ENCODE assay signal across 1 cellular context in the genomic region with DNA sequence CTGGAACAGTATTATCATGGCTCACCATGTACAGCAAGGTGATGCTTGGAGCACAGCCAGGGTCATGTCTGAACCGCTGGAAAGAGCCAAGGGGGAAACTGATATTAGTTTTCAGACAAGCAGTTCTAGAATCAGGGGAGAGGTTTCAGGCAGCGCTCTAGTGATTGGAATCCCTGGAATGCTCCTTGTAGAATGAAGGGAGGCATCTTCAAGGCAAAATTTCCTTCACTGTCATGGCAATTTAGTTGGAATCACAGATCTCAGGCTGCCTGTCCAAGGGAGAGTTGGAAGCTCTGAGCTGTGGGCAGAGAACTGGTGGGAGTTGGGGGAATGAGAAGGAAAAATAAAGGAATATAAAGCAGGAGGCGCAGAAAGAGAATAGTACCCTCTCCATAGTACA.
TF ChIP-seq lines count a peak whose summit lies in the region.

No MANE protein-coding gene starts in this region.

TF ChIP-seq in GM23338, 12 proteins besides CTCF, POLR2A, EP300 and RAD21:
- TF ChIP-seq, protein P1, sequence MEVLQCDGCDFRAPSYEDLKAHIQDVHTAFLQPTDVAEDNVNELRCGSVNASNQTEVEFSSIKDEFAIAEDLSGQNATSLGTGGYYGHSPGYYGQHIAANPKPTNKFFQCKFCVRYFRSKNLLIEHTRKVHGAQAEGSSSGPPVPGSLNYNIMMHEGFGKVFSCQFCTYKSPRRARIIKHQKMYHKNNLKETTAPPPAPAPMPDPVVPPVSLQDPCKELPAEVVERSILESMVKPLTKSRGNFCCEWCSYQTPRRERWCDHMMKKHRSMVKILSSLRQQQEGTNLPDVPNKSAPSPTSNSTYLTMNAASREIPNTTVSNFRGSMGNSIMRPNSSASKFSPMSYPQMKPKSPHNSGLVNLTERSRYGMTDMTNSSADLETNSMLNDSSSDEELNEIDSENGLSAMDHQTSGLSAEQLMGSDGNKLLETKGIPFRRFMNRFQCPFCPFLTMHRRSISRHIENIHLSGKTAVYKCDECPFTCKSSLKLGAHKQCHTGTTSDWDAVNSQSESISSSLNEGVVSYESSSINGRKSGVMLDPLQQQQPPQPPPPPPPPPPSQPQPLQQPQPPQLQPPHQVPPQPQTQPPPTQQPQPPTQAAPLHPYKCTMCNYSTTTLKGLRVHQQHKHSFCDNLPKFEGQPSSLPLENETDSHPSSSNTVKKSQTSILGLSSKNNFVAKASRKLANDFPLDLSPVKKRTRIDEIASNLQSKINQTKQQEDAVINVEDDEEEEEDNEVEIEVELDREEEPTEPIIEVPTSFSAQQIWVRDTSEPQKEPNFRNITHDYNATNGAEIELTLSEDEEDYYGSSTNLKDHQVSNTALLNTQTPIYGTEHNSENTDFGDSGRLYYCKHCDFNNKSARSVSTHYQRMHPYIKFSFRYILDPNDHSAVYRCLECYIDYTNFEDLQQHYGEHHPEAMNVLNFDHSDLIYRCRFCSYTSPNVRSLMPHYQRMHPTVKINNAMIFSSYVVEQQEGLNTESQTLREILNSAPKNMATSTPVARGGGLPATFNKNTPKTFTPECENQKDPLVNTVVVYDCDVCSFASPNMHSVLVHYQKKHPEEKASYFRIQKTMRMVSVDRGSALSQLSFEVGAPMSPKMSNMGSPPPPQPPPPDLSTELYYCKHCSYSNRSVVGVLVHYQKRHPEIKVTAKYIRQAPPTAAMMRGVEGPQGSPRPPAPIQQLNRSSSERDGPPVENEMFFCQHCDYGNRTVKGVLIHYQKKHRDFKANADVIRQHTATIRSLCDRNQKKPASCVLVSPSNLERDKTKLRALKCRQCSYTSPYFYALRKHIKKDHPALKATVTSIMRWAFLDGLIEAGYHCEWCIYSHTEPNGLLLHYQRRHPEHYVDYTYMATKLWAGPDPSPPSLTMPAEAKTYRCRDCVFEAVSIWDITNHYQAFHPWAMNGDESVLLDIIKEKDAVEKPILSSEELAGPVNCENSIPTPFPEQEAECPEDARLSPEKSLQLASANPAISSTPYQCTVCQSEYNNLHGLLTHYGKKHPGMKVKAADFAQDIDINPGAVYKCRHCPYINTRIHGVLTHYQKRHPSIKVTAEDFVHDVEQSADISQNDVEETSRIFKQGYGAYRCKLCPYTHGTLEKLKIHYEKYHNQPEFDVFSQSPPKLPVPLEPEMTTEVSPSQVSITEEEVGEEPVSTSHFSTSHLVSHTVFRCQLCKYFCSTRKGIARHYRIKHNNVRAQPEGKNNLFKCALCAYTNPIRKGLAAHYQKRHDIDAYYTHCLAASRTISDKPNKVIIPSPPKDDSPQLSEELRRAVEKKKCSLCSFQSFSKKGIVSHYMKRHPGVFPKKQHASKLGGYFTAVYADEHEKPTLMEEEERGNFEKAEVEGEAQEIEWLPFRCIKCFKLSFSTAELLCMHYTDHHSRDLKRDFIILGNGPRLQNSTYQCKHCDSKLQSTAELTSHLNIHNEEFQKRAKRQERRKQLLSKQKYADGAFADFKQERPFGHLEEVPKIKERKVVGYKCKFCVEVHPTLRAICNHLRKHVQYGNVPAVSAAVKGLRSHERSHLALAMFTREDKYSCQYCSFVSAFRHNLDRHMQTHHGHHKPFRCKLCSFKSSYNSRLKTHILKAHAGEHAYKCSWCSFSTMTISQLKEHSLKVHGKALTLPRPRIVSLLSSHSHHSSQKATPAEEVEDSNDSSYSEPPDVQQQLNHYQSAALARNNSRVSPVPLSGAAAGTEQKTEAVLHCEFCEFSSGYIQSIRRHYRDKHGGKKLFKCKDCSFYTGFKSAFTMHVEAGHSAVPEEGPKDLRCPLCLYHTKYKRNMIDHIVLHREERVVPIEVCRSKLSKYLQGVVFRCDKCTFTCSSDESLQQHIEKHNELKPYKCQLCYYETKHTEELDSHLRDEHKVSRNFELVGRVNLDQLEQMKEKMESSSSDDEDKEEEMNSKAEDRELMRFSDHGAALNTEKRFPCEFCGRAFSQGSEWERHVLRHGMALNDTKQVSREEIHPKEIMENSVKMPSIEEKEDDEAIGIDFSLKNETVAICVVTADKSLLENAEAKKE (CRISPR knock-in tag; IDR thresholded peaks at IDR 0.05): peak; percentile 58; the same call in 1 of the 2 replicates
- TF ChIP-seq ZNF331 (CRISPR knock-in tag; IDR thresholded peaks at IDR 0.05; ENCODE audit: low read depth): no peak
